ENCODE assay signal across 3 cellular contexts in genomic region chr13:48588120-48588519, GRCh38.
TF ChIP-seq lines count a peak whose summit lies in the region.

No MANE protein-coding gene starts in this region.

TF ChIP-seq in IMR-90, 13 proteins besides CTCF, POLR2A, EP300 and RAD21:
- TF ChIP-seq CEBPB (IDR thresholded peaks at IDR 0.05; ENCODE audit: low read depth, low read length) (no peak), MXI1 (IDR thresholded peaks at IDR 0.05; ENCODE audit: borderline replicate concordance, low read depth, low read length) (no peak), RCOR1 (IDR thresholded peaks at IDR 0.05; ENCODE audit: insufficient replicate concordance, low read length) (no peak), MAFK (IDR thresholded peaks at IDR 0.05; ENCODE audit: low read depth, low read length) (peak; percentile 84), ELK1 (IDR thresholded peaks at IDR 0.05; ENCODE audit: borderline replicate concordance, low read depth, low read length) (no peak), SMC3 (IDR thresholded peaks at IDR 0.05; ENCODE audit: low read depth, low read length) (no peak)

TF ChIP-seq in H1, 55 proteins besides CTCF, POLR2A, EP300 and RAD21:
- TF ChIP-seq BACH1 (IDR thresholded peaks at IDR 0.05; ENCODE audit: low read length) (no peak), MAFK (IDR thresholded peaks at IDR 0.05; ENCODE audit: low read depth, low read length) (peak; percentile 24; the same call in 1 of the 2 replicates)

TF ChIP-seq in HEK293T, 16 proteins besides CTCF, POLR2A, EP300 and RAD21:
- no peak for TF ChIP-seq FOXM1 (IDR thresholded peaks at IDR 0.05; ENCODE audit: borderline replicate concordance)
- TF ChIP-seq ZNF384 (IDR thresholded peaks at IDR 0.05): no peak
- no peak for TF ChIP-seq L3MBTL2 (conservative IDR thresholded peaks at IDR 0.05)
- TF ChIP-seq BHLHE40 (IDR thresholded peaks at IDR 0.05; ENCODE audit: borderline replicate concordance): no peak
- TF ChIP-seq TARDBP (IDR thresholded peaks at IDR 0.05): no peak
- no peak for TF ChIP-seq ELF4 (IDR thresholded peaks at IDR 0.05)
- TF ChIP-seq NFRKB (IDR thresholded peaks at IDR 0.05): no peak
- no peak for TF ChIP-seq PKNOX1 (IDR thresholded peaks at IDR 0.05)
- TF ChIP-seq CTBP1 (IDR thresholded peaks at IDR 0.05; ENCODE audit: borderline replicate concordance): no peak
- no peak for TF ChIP-seq FOXK2 (IDR thresholded peaks at IDR 0.05)
- no peak for TF ChIP-seq ARNT (IDR thresholded peaks at IDR 0.05)
- TF ChIP-seq LEF1 (IDR thresholded peaks at IDR 0.05; ENCODE audit: borderline replicate concordance): no peak
- TF ChIP-seq SP1 (IDR thresholded peaks at IDR 0.05): no peak
- no peak for TF ChIP-seq HDGF (IDR thresholded peaks at IDR 0.05; ENCODE audit: borderline replicate concordance)
- TF ChIP-seq SUZ12 (IDR thresholded peaks at IDR 0.05): no peak
